In the genomic region with DNA sequence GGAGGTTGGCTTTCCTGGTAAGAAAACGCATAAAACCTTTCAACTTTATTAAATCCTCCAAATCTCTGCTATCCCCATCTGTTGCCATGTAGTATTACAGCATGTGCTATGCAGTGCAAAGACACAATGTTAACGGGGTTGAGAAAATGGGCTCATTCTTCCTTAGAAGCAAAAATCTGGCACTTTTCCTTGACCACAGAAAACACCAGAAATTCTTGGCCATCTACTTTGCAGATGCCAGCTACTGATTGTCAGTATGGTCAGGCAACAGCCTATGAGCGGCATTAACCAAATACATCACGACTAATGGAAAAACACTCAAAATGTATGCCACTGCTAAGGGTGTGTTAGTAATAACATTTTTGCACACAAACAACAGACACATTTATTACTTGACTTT, we compare ENCODE assay signal across 13 cellular contexts.
"Had no signal": no experiment of that assay in that cellular context is flagged by ENCODE, and none has a peak within 500 bp of the region (broad histone marks: within the 10 kb centered on the region; RNA-seq: fewer than 3 reads in every experiment).

No MANE protein-coding gene starts in this region.

- H3K9me3 ChIP-seq: colonic mucosa, tibial nerve had no signal

- FAIRE-seq: small intestine had no signal

- H3K27ac ChIP-seq: colonic mucosa, neural progenitor cell, tibial nerve, VCaP had no signal

- ATAC-seq: activated naive CD8-positive, alpha-beta T cell treated with anti-CD3 and anti-CD28 coated beads, Interleukin-2, amount 50 U/mL, for 24 hours; stimulated activated effector memory CD8-positive, alpha-beta T cell treated with anti-CD3 and anti-CD28 coated beads, Interleukin-12 subunit alpha, Interleukin-12 subunit beta, amount 100 ng/mL, for 72 hours had no signal

- H3K4me1 ChIP-seq: colonic mucosa, neural progenitor cell, tibial nerve had no signal

- DNase-seq: activated CD4-positive, alpha-beta T cell treated with anti-CD3 and anti-CD28 coated beads for 4 hours; activated naive CD4-positive, alpha-beta T cell; activated naive CD8-positive, alpha-beta T cell treated with anti-CD3 and anti-CD28 coated beads, Interleukin-2, amount 50 U/mL, for 24 hours; caudate nucleus; colonic mucosa; effector CD8-positive, alpha-beta T cell; midbrain; posterior cingulate gyrus; small intestine had no signal

- H3K36me3 ChIP-seq: colonic mucosa, neural progenitor cell, tibial nerve had no signal

- H3K27me3 ChIP-seq: colonic mucosa, neural progenitor cell, tibial nerve had no signal

- H3K4me3 ChIP-seq: colonic mucosa, neural progenitor cell, tibial nerve had no signal
